1 cellular context compared by ENCODE assay signal in the genomic region with DNA sequence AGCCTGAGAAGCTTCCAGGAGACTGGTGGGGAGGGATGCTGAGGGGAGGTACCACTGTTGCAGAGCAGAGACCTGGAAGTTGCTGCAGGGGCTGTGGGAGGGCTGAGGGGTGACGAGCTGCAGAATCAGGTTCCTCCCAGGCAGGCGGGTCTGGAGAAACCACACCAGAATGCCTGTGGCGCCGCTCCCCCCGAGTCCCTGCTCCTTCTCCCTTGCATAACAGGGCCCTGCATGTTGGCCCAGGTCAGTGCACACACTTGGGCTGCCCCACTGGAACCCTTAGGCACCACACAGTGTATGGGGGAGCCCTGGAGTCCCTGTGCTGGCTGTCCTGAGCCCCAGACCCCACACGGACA.
TF ChIP-seq lines count a peak whose summit lies in the region.

No MANE protein-coding gene starts in this region.

TF ChIP-seq in SK-N-SH, 30 proteins besides CTCF, POLR2A, EP300 and RAD21:
- TF ChIP-seq MXI1 (IDR thresholded peaks at IDR 0.05; ENCODE audit: low read depth, low read length) = no peak
